In genomic region chr14:93055651-93056115, GRCh38 we compare ENCODE assay signal across 14 cellular contexts.
DNase-seq lines count a peak whose midpoint lies in the region; ATAC-seq and TF ChIP-seq lines count a peak whose summit lies in the region.
"Had no signal": no experiment of that assay in that cellular context is flagged by ENCODE, and none has a peak within 500 bp of the region (broad histone marks: within the 10 kb centered on the region; RNA-seq: fewer than 3 reads in every experiment).

No MANE protein-coding gene starts in this region.

- peak overlapping the region; percentile 73 for H3K27ac ChIP-seq in colonic mucosa
- H3K27ac ChIP-seq in left lung: no peak overlapping the region
- H3K27ac ChIP-seq in temporal lobe (ENCODE audit: low read depth, low read length): peak overlapping the region; percentile 77
- H3K27ac ChIP-seq: upper lobe of left lung had no signal

- H3K36me3 ChIP-seq in colonic mucosa (no peaks in the 10 kb centered on the region), left lung (no peaks in the 10 kb centered on the region)
- H3K36me3 ChIP-seq: upper lobe of left lung had no signal

- H3K27me3 ChIP-seq in colonic mucosa: no peaks in the 10 kb centered on the region
- H3K27me3 ChIP-seq in left lung: no peaks in the 10 kb centered on the region
- H3K27me3 ChIP-seq: upper lobe of left lung had no signal

- no peaks in the 10 kb centered on the region for H3K9me3 Mint-ChIP-seq in activated CD8-positive, alpha-beta T cell treated with anti-CD3 and anti-CD28 coated beads, Interleukin-2, amount 10 ng/mL, durations not matched to agents 7 days and 5 days (ENCODE audit: insufficient read depth)
- H3K9me3 Mint-ChIP-seq: CD4-positive, alpha-beta T cell had no signal

- CTCF ChIA-PET in activated CD8-positive, alpha-beta T cell treated with anti-CD3 and anti-CD28 coated beads, Interleukin-2, amount 10 ng/mL, durations not matched to agents 7 days and 5 days (lab: Charles Lee): no interaction called here

- H3K9ac ChIP-seq in colonic mucosa (ENCODE audit: low read depth in 2 of 2, low read length in 2 of 2): peak overlapping the region; percentile 52 to 76

- H3K27me3 Mint-ChIP-seq in activated CD8-positive, alpha-beta T cell treated with anti-CD3 and anti-CD28 coated beads, Interleukin-2, amount 10 ng/mL, durations not matched to agents 7 days and 5 days (ENCODE audit: low read depth): no peaks in the 10 kb centered on the region
- H3K27me3 Mint-ChIP-seq: CD4-positive, alpha-beta T cell had no signal

- H3K9me3 ChIP-seq in colonic mucosa (no peaks in the 10 kb centered on the region), left lung (no peaks in the 10 kb centered on the region)
- H3K9me3 ChIP-seq: upper lobe of left lung had no signal

- TF ChIP-seq CTCF in colonic mucosa (IDR thresholded peaks at IDR 0.05) (no peak), left lung (IDR thresholded peaks at IDR 0.05) (no peak)

- no peak overlapping the region for H3K4me3 Mint-ChIP-seq in activated CD8-positive, alpha-beta T cell treated with anti-CD3 and anti-CD28 coated beads, Interleukin-2, amount 10 ng/mL, durations not matched to agents 7 days and 5 days
- H3K4me3 Mint-ChIP-seq: CD4-positive, alpha-beta T cell had no signal

- ATAC-seq in activated CD8-positive, alpha-beta T cell treated with anti-CD3 and anti-CD28 coated beads, Interleukin-2, amount 10 ng/mL, durations not matched to agents 7 days and 5 days: no peak
- ATAC-seq in left lung: peak; percentile 79
- ATAC-seq in GM19023 (IDR thresholded peaks at IDR 0.05; ENCODE audit: unreplicated experiment): no peak
- ATAC-seq in GM18520 (IDR thresholded peaks at IDR 0.05; ENCODE audit: unreplicated experiment): no peak

- H3K27ac Mint-ChIP-seq in activated CD8-positive, alpha-beta T cell treated with anti-CD3 and anti-CD28 coated beads, Interleukin-2, amount 10 ng/mL, durations not matched to agents 7 days and 5 days: peak overlapping the region; percentile 66
- H3K27ac Mint-ChIP-seq: CD4-positive, alpha-beta T cell had no signal

- peaks cover 34% of the 10 kb centered on the region for H3K4me1 Mint-ChIP-seq in activated CD8-positive, alpha-beta T cell treated with anti-CD3 and anti-CD28 coated beads, Interleukin-2, amount 10 ng/mL, durations not matched to agents 7 days and 5 days (ENCODE audit: low read depth)

- intact Hi-C loops in colonic mucosa (cut with DNase I): no loop called here
- intact Hi-C loops in left lung (cut with DNase I): no loop called here

- H3K4me1 ChIP-seq in colonic mucosa (peaks cover 35% of the 10 kb centered on the region), left lung (peaks cover 0 to 12% of the 10 kb centered on the region in 2 donors)

- POLR2A ChIA-PET in activated CD8-positive, alpha-beta T cell treated with anti-CD3 and anti-CD28 coated beads, Interleukin-2, amount 10 ng/mL, durations not matched to agents 7 days and 5 days (lab: Charles Lee): no interaction called here

- DNase-seq in activated CD8-positive, alpha-beta T cell treated with anti-CD3 and anti-CD28 coated beads, Interleukin-2, amount 10 ng/mL, durations not matched to agents 7 days and 5 days: no peak
- DNase-seq in colonic mucosa (peak; percentile 94), left lung (peak; percentile 43 to 72), glomerular visceral epithelial cell (ENCODE audit: extremely low spot score) (no peak), KG1 (lab: John Stamatoyannopoulos, UW) (no peak)
- DNase-seq: CD4-positive, alpha-beta T cell; dermis blood vessel endothelial cell; mesenchymal stem cell; NCI-H2081 treated with DMSO at 0.1 percent for 48 hours; RPMI8226 had no signal

- peaks cover 31% of the 10 kb centered on the region for H3K36me3 Mint-ChIP-seq in activated CD8-positive, alpha-beta T cell treated with anti-CD3 and anti-CD28 coated beads, Interleukin-2, amount 10 ng/mL, durations not matched to agents 7 days and 5 days (ENCODE audit: low read depth)

- H3K4me3 ChIP-seq in colonic mucosa (no peak overlapping the region), left lung (no peak overlapping the region)
- H3K4me3 ChIP-seq: upper lobe of left lung had no signal

Comparison
In these comparisons a context has a peak if more than half of its experiments do, and no peak if none do; other contexts are left out.
1. DNase-seq: peak in colonic mucosa (single experiment) and left lung (2 of 2); none in activated CD8-positive, alpha-beta T cell treated with anti-CD3 and anti-CD28 coated beads, Interleukin-2, amount 10 ng/mL, durations not matched to agents 7 days and 5 days (single experiment), glomerular visceral epithelial cell (single experiment) and KG1 (single experiment).
2. H3K27ac ChIP-seq: peak in colonic mucosa (single experiment) and temporal lobe (single experiment); none in left lung (0 of 2).